Comparison of ENCODE assay signal across 8 cellular contexts in genomic region chr16:74667215-74667765, GRCh38. TPM values are rescaled to one million over a fixed set of nuclear protein-coding genes. Genes with fewer than 3 reads are reported as not detected.
DNase-seq lines count a peak whose midpoint lies in the region; ATAC-seq and TF ChIP-seq lines count a peak whose summit lies in the region.

No MANE protein-coding gene starts in this region.

- WGBS in heart left ventricle, 4 donors: 0 to 12% (median 1%) methylated on average over 24 of the region's 24 CpGs

- DNase-seq in DMS 273 (lab: John Stamatoyannopoulos, UW; ENCODE audit: unreplicated experiment) (peak; percentile 66), DMS 273 treated with DMSO at 0.1 percent for 48 hours (lab: John Stamatoyannopoulos, UW) (no peak), NCI-H345 (lab: John Stamatoyannopoulos, UW) (peak; percentile 15), activated gamma-delta T cell (lab: John Stamatoyannopoulos, UW) (peak; percentile 18), heart left ventricle (peak in 3 of 5 donors; percentile 15 to 39 (median 28)), posterior cingulate gyrus (peak in 7 of 10 donors; percentile 11 to 85 (median 27)), NCI-H2196 treated with DMSO at 0.1 percent for 48 hours (lab: John Stamatoyannopoulos, UW; ENCODE audit: unreplicated experiment) (no peak)

- intact Hi-C loops in heart left ventricle (cut with DNase I): loop anchor here in 1 of 10 donors (2.0 kb wide), 1 partner anchor 34 kb away; the partner anchor contains the start of gene MLKL
- intact Hi-C loops in posterior cingulate gyrus (cut with DNase I): no loop called here

- ATAC-seq in heart left ventricle (peak in 3 of 4 donors; percentile 13 to 20 (median 14)), HG03521 (IDR thresholded peaks at IDR 0.05; ENCODE audit: unreplicated experiment) (no peak)

- H3K4me1 ChIP-seq in heart left ventricle: peaks cover 0 to 20% (median 8%) of the 10 kb centered on the region in 12 donors

- H3K36me3 ChIP-seq in heart left ventricle: peaks cover 0 to 38% (median 25%) of the 10 kb centered on the region in 9 donors

- H3K4me3 ChIP-seq in heart left ventricle: peak overlapping the region; percentile 53 to 99 (median 78)

- TF ChIP-seq POLR2A in heart left ventricle (IDR thresholded peaks at IDR 0.05): no peak

- peak overlapping the region in 9 of 12 donors; percentile 24 to 78 (median 45) for H3K27ac ChIP-seq in heart left ventricle

- no peaks in the 10 kb centered on the region for H3K9me3 ChIP-seq in heart left ventricle

- H3K27me3 ChIP-seq in heart left ventricle: no peaks in the 10 kb centered on the region

- no peak for TF ChIP-seq CTCF in heart left ventricle (IDR thresholded peaks at IDR 0.05)

RNA-seq across cellular contexts. Expression of gene RFWD3, which starts 0.6 kb away (rescaled TPM):
- total RNA-seq in heart left ventricle: 10 to 100 TPM in 2 of 9 donors, 1 to 10 TPM in 7; 3.9 to 14.4 (median 5.3) TPM
- 1 to 10 TPM; 3.3 to 5.1 TPM for polyA plus RNA-seq in heart left ventricle

RNA-seq across cellular contexts. Expression of gene MLKL, which starts 33.4 kb away (rescaled TPM):
- total RNA-seq in heart left ventricle: 10 to 100 TPM in 1 of 9 donors, 1 to 10 TPM in 8; 2.2 to 14.9 (median 4.3) TPM
- polyA plus RNA-seq in heart left ventricle: 1 to 10 TPM; 3.9 to 5.8 TPM

Comparison
In these comparisons a context has a peak if more than half of its experiments do, and no peak if none do; other contexts are left out.
1. DNase-seq: peak in DMS 273 (single experiment), NCI-H345 (single experiment), activated gamma-delta T cell (single experiment), heart left ventricle (3 of 5) and posterior cingulate gyrus (7 of 10); none in DMS 273 treated with DMSO at 0.1 percent for 48 hours (single experiment) and NCI-H2196 treated with DMSO at 0.1 percent for 48 hours (single experiment).